ENCODE assay signal across 12 cellular contexts in genomic region chr13:21949818-21950429, GRCh38.
"Had no signal": no experiment of that assay in that cellular context is flagged by ENCODE, and none has a peak within 500 bp of the region (broad histone marks: within the 10 kb centered on the region; RNA-seq: fewer than 3 reads in every experiment).

No MANE protein-coding gene starts in this region.

- DNase-seq: activated CD4-positive, alpha-beta memory T cell treated with anti-CD3 and anti-CD28 coated beads for 36 hours; activated CD4-positive, CD25-positive, alpha-beta regulatory T cell treated with anti-CD3 and anti-CD28 coated beads, Interleukin-2, amount 50 U/mL, for 72 hours; activated gamma-delta T cell; activated naive CD8-positive, alpha-beta T cell treated with anti-CD3 and anti-CD28 coated beads for 36 hours; activated T-cell treated with anti-CD3 and anti-CD28 coated beads, Interleukin-2, amount 50 U/mL, for 48 hours; aorta; endodermal cell; naive B cell; posterior cingulate gyrus; stimulated activated CD4-positive, alpha-beta T cell treated with anti-CD3 and anti-CD28 coated beads, Interleukin-15, amount 100 ng/mL, for 24 hours; stimulated activated CD4-positive, alpha-beta T cell treated with anti-CD3 and anti-CD28 coated beads, Interleukin-4, amount 100 ng/mL, for 24 hours had no signal

- FAIRE-seq: urothelium cell line had no signal
